ENCODE assay signal across 1 cellular context in the genomic region with DNA sequence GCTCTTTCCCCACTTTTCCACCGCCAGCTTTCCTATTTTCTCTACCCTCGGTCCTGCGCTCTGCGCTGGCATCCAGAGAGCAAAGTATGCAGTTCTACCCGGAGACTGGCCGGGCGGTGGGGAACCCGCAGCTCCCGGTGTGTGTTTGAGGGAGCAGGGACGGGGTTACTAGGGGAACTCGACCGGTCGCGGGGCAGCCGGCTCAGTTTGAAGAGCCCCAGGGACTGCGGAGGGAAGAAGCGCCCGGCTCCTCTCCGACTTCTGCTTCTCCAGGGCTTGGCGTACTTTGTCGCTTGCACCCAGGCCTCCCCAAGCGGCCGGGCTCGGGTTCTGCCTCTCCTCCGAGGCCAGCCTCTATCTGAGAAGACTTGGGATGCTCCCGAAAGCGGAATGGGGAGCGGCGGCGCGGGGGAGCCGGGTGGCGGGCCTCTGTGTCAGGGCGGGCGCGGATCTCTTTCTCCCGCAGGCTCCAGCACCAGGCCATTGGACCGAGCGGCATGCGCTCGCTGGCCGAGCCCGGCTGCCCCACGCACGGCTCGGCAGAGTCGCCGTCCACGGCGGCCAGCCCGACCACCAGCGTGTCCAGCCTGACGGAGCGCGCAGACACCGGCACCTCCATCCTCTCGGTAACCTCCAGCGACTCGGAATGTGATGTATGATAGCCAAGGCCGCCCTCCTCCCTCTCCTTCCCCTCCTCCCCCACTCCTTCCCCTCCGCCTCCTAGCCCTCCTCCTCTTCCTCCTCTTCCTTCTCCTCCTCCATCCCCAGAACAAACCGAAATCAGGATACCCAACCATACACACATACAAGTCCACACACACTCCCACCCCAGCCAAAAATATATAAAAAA.
TF ChIP-seq lines count a peak whose summit lies in the region.

No MANE protein-coding gene starts in this region.

TF ChIP-seq in K562, 482 proteins besides CTCF, POLR2A, EP300 and RAD21:
- no peak for TF ChIP-seq GTF3C2 (IDR thresholded peaks at IDR 0.05; ENCODE audit: borderline replicate concordance, extremely low read depth, insufficient read length)
- TF ChIP-seq PCBP1 (IDR thresholded peaks at IDR 0.05; ENCODE audit: low read depth, low read length, poor library complexity, severe bottlenecking), result peak; percentile 37
